ENCODE assay signal across 31 cellular contexts in genomic region chr1:227846265-227846858, GRCh38. TPM values are rescaled to one million over a fixed set of nuclear protein-coding genes. Genes with fewer than 3 reads are reported as not detected.
A peak's percentile ranks its signal among the peaks of the same experiment; 100 is the strongest.
DNase-seq lines count a peak whose midpoint lies in the region; ATAC-seq and TF ChIP-seq lines count a peak whose summit lies in the region.
"Had no signal": no experiment of that assay in that cellular context is flagged by ENCODE, and none has a peak within 500 bp of the region (broad histone marks: within the 10 kb centered on the region; RNA-seq: fewer than 3 reads in every experiment).

No MANE protein-coding gene starts in this region.

- 66% methylated on average over 10 of the region's 10 CpGs for WGBS in hepatocyte (ENCODE audit: low lambda C conversion rate, missing lambda C conversion rate)

- no peak overlapping the region for H3K27ac Mint-ChIP-seq in T-helper 17 cell
- H3K27ac Mint-ChIP-seq: CD8-positive, alpha-beta T cell had no signal

- no peak overlapping the region for H3K4me3 Mint-ChIP-seq in T-helper 17 cell
- H3K4me3 Mint-ChIP-seq: CD8-positive, alpha-beta T cell had no signal

- H3K36me3 Mint-ChIP-seq in T-helper 17 cell (ENCODE audit: low read depth) = no peaks in the 10 kb centered on the region
- H3K36me3 Mint-ChIP-seq: CD8-positive, alpha-beta T cell had no signal

- H3K9me3 ChIP-seq in hepatocyte (ENCODE audit: low read depth) (no peaks in the 10 kb centered on the region), T-helper 17 cell (ENCODE audit: control insufficient read depth, low read length, poor library complexity, severe bottlenecking) (peaks cover 5% of the 10 kb centered on the region)

- no peaks in the 10 kb centered on the region for H3K79me2 ChIP-seq in hepatocyte

- no peaks in the 10 kb centered on the region for H3K4me1 Mint-ChIP-seq in T-helper 17 cell

- no peak for TF ChIP-seq CTCF in LNCaP clone FGC (IDR thresholded peaks at IDR 0.05; ENCODE audit: control insufficient read depth, extremely low read depth, insufficient read depth)
- TF ChIP-seq CTCF in hepatocyte (IDR thresholded peaks at IDR 0.05; ENCODE audit: poor library complexity) = no peak

- no peaks in the 10 kb centered on the region for H3K36me3 ChIP-seq in hepatocyte (replicated peaks; ENCODE audit: insufficient read depth, low read depth)

- H3K4me1 ChIP-seq in hepatocyte (ENCODE audit: insufficient read depth) = no peaks in the 10 kb centered on the region

- no peaks in the 10 kb centered on the region for H3K9me2 ChIP-seq in hepatocyte (replicated peaks; ENCODE audit: insufficient read depth)

- no peak overlapping the region for H3K4me3 ChIP-seq in LNCaP clone FGC (ENCODE audit: low read depth, low read length)
- H3K4me3 ChIP-seq in hepatocyte = no peak overlapping the region
- H3K4me3 ChIP-seq: GM12878, PC-9, SK-N-MC had no signal

- no peak overlapping the region for H3K4me2 ChIP-seq in hepatocyte
- H3K4me2 ChIP-seq: KMS-11, PC-9 had no signal

- peak; percentile 54 for DNase-seq in LNCaP clone FGC (ENCODE audit: low read depth)
- peak; percentile 67 for DNase-seq in RPMI7951 (ENCODE audit: low read depth)
- DNase-seq in hepatocyte (ENCODE audit: low spot score) = peak; percentile 9
- DNase-seq in midbrain (lab: John Stamatoyannopoulos, UW) = no peak
- no peak for DNase-seq in T-helper 17 cell
- DNase-seq: C1 segment of cervical spinal cord; CD8-positive, alpha-beta T cell; DMS 273 treated with DMSO at 0.1 percent for 48 hours; DMS79; EL; GDM1; GOT3; HCEC 1CT; NCI-H1092 treated with DMSO at 0.1 percent for 48 hours; NCI-H1436; NCI-H1930; NCI-H2107; NCI-H446 treated with DMSO at 0.1 percent for 48 hours; NCI-H526; NCI-H82; NK-92 treated with Interleukin-12 subunit alpha and Interleukin-12 subunit beta, amount 100 ng/mL, for 24 hours; PC-9; SHP77 treated with DMSO at 0.1 percent for 48 hours had no signal

- H3K27me3 ChIP-seq in hepatocyte = no peaks in the 10 kb centered on the region

- H2AFZ ChIP-seq in hepatocyte = no peak overlapping the region
- H2AFZ ChIP-seq: PC-9 had no signal

- no peaks in the 10 kb centered on the region for H3K27me3 Mint-ChIP-seq in T-helper 17 cell

- no peak overlapping the region for H3K27ac ChIP-seq in hepatocyte
- H3K27ac ChIP-seq: KMS-11, PC-9, RWPE1, SK-N-MC had no signal

- ATAC-seq in HG02870 (IDR thresholded peaks at IDR 0.05; ENCODE audit: unreplicated experiment) (no peak), T-helper 17 cell (no peak), GM19452 (IDR thresholded peaks at IDR 0.05; ENCODE audit: unreplicated experiment) (no peak)
- ATAC-seq: CD8-positive, alpha-beta T cell; GM12878 had no signal

- H4K20me1 ChIP-seq in hepatocyte (ENCODE audit: insufficient read depth, poor library complexity, severe bottlenecking) = no peaks in the 10 kb centered on the region

RNA-seq across cellular contexts. Expression of gene PRSS38, which starts 30.9 kb away (rescaled TPM):
- 0.20 TPM in 1 of 2 replicates, not detected in the other for total RNA-seq in RPMI7951 (2014; rRNA removed; shearing (Covaris generic))
- total RNA-seq in hepatocyte (not detected in 2 replicates), T-helper 17 cell (not detected)
- not detected in 2 replicates for polyA plus RNA-seq in hepatocyte
- total RNA-seq: A673; CD8-positive, alpha-beta T cell; GM12878; PC-9; T-helper 1 cell treated with Interleukin-12 subunit alpha and Interleukin-12 subunit beta and Interleukin-4 antibody, amounts not matched to agents 30 ng/mL and 1 ng/mL, for 36 hours had no signal
- polyA plus RNA-seq: GM12878 had no signal

Comparison
In these comparisons a context has a peak if more than half of its experiments do, and no peak if none do; other contexts are left out.
1. DNase-seq: peak in LNCaP clone FGC (single experiment), RPMI7951 (single experiment) and hepatocyte (single experiment); none in midbrain (single experiment) and T-helper 17 cell (0 of 3).